In the genomic region with DNA sequence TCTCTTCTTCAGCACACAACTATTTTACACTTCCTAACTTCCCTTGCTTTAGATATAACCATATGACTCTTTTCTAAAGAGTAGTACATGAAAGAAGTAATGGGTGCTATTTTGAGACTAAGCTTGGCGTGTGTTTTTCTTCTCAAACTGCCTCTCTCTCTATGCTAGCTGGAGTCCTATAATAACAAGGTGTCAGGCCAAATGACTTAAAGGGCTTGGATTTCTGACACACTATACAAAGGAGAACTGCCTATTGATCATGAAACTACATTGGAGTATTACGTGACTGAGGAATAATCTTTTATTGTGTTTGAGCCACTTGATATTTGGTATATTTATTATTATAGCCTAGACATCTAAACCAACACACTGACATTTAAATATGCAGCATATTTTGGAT, we compare ENCODE assay signal across 2 cellular contexts.
A peak's percentile ranks its signal among the peaks of the same experiment; 100 is the strongest.
TF ChIP-seq lines count a peak whose summit lies in the region.

No MANE protein-coding gene starts in this region.

TF ChIP-seq in GM23338, 12 proteins besides CTCF, POLR2A, EP300 and RAD21:
- TF ChIP-seq, protein P1, sequence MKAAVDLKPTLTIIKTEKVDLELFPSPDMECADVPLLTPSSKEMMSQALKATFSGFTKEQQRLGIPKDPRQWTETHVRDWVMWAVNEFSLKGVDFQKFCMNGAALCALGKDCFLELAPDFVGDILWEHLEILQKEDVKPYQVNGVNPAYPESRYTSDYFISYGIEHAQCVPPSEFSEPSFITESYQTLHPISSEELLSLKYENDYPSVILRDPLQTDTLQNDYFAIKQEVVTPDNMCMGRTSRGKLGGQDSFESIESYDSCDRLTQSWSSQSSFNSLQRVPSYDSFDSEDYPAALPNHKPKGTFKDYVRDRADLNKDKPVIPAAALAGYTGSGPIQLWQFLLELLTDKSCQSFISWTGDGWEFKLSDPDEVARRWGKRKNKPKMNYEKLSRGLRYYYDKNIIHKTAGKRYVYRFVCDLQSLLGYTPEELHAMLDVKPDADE (IDR thresholded peaks at IDR 0.05), result no peak
- TF ChIP-seq POLR2AphosphoS5 (IDR thresholded peaks at IDR 0.05; ENCODE audit: low read depth) (no peak), JUNB (IDR thresholded peaks at IDR 0.05; ENCODE audit: unreplicated experiment) (no peak), EZH2 (IDR thresholded peaks at IDR 0.05; ENCODE audit: low read depth, unreplicated experiment) (no peak), ZNF114 (CRISPR knock-in tag; IDR thresholded peaks at IDR 0.05) (no peak), CREB1 (CRISPR knock-in tag; IDR thresholded peaks at IDR 0.05; ENCODE audit: low read depth) (no peak), NANOG (IDR thresholded peaks at IDR 0.05; ENCODE audit: borderline replicate concordance) (no peak), ZNF331 (CRISPR knock-in tag; IDR thresholded peaks at IDR 0.05; ENCODE audit: low read depth) (no peak), STAT1 (IDR thresholded peaks at IDR 0.05; ENCODE audit: unreplicated experiment) (no peak)
- TF ChIP-seq, protein P2, sequence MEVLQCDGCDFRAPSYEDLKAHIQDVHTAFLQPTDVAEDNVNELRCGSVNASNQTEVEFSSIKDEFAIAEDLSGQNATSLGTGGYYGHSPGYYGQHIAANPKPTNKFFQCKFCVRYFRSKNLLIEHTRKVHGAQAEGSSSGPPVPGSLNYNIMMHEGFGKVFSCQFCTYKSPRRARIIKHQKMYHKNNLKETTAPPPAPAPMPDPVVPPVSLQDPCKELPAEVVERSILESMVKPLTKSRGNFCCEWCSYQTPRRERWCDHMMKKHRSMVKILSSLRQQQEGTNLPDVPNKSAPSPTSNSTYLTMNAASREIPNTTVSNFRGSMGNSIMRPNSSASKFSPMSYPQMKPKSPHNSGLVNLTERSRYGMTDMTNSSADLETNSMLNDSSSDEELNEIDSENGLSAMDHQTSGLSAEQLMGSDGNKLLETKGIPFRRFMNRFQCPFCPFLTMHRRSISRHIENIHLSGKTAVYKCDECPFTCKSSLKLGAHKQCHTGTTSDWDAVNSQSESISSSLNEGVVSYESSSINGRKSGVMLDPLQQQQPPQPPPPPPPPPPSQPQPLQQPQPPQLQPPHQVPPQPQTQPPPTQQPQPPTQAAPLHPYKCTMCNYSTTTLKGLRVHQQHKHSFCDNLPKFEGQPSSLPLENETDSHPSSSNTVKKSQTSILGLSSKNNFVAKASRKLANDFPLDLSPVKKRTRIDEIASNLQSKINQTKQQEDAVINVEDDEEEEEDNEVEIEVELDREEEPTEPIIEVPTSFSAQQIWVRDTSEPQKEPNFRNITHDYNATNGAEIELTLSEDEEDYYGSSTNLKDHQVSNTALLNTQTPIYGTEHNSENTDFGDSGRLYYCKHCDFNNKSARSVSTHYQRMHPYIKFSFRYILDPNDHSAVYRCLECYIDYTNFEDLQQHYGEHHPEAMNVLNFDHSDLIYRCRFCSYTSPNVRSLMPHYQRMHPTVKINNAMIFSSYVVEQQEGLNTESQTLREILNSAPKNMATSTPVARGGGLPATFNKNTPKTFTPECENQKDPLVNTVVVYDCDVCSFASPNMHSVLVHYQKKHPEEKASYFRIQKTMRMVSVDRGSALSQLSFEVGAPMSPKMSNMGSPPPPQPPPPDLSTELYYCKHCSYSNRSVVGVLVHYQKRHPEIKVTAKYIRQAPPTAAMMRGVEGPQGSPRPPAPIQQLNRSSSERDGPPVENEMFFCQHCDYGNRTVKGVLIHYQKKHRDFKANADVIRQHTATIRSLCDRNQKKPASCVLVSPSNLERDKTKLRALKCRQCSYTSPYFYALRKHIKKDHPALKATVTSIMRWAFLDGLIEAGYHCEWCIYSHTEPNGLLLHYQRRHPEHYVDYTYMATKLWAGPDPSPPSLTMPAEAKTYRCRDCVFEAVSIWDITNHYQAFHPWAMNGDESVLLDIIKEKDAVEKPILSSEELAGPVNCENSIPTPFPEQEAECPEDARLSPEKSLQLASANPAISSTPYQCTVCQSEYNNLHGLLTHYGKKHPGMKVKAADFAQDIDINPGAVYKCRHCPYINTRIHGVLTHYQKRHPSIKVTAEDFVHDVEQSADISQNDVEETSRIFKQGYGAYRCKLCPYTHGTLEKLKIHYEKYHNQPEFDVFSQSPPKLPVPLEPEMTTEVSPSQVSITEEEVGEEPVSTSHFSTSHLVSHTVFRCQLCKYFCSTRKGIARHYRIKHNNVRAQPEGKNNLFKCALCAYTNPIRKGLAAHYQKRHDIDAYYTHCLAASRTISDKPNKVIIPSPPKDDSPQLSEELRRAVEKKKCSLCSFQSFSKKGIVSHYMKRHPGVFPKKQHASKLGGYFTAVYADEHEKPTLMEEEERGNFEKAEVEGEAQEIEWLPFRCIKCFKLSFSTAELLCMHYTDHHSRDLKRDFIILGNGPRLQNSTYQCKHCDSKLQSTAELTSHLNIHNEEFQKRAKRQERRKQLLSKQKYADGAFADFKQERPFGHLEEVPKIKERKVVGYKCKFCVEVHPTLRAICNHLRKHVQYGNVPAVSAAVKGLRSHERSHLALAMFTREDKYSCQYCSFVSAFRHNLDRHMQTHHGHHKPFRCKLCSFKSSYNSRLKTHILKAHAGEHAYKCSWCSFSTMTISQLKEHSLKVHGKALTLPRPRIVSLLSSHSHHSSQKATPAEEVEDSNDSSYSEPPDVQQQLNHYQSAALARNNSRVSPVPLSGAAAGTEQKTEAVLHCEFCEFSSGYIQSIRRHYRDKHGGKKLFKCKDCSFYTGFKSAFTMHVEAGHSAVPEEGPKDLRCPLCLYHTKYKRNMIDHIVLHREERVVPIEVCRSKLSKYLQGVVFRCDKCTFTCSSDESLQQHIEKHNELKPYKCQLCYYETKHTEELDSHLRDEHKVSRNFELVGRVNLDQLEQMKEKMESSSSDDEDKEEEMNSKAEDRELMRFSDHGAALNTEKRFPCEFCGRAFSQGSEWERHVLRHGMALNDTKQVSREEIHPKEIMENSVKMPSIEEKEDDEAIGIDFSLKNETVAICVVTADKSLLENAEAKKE (CRISPR knock-in tag; IDR thresholded peaks at IDR 0.05), result no peak

TF ChIP-seq in neural cell, 6 proteins besides CTCF, POLR2A, EP300 and RAD21:
- no peak for TF ChIP-seq TAF1 (IDR thresholded peaks at IDR 0.05; ENCODE audit: low read depth)
- TF ChIP-seq, protein P3, sequence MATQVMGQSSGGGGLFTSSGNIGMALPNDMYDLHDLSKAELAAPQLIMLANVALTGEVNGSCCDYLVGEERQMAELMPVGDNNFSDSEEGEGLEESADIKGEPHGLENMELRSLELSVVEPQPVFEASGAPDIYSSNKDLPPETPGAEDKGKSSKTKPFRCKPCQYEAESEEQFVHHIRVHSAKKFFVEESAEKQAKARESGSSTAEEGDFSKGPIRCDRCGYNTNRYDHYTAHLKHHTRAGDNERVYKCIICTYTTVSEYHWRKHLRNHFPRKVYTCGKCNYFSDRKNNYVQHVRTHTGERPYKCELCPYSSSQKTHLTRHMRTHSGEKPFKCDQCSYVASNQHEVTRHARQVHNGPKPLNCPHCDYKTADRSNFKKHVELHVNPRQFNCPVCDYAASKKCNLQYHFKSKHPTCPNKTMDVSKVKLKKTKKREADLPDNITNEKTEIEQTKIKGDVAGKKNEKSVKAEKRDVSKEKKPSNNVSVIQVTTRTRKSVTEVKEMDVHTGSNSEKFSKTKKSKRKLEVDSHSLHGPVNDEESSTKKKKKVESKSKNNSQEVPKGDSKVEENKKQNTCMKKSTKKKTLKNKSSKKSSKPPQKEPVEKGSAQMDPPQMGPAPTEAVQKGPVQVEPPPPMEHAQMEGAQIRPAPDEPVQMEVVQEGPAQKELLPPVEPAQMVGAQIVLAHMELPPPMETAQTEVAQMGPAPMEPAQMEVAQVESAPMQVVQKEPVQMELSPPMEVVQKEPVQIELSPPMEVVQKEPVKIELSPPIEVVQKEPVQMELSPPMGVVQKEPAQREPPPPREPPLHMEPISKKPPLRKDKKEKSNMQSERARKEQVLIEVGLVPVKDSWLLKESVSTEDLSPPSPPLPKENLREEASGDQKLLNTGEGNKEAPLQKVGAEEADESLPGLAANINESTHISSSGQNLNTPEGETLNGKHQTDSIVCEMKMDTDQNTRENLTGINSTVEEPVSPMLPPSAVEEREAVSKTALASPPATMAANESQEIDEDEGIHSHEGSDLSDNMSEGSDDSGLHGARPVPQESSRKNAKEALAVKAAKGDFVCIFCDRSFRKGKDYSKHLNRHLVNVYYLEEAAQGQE (IDR thresholded peaks at IDR 0.05; ENCODE audit: borderline replicate concordance), result peak; percentile 31
- TF ChIP-seq POLR2AphosphoS5 (IDR thresholded peaks at IDR 0.05), result peak; percentile 92
TF ChIP-seq in neural cell: peak in this region for 2.
